Comparison of ENCODE assay signal across 12 cellular contexts in the genomic region with DNA sequence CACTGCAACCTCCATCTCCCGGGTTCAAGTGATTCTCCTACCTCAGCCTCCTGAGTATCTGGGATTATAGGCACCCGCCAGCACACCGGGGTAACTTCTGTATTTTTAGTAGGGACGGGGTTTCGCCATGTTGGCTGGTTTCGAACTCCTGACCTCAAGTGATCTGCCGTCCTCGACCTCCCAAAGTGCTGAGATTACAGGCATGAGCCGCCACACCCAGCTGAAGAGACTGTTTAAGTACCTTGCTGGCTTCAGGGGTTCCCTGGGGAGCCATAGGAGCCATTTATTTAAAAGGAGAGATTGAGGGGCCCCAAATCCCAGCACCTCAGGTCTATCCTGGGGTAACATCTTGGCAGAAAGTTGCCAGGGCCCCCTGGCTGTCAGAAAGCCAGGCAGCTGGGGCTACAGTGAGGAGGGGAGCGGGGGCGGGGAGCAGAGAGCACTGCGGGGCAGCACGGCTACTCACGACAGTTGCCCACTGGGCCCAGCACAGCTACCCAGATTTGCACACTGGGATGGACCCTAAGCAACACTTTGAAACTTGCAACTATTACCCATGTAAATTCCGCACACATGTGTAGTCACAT. TPM values are rescaled to one million over a fixed set of nuclear protein-coding genes. Genes with fewer than 3 reads are reported as not detected.
DNase-seq lines count a peak whose midpoint lies in the region; ATAC-seq and TF ChIP-seq lines count a peak whose summit lies in the region.
"Had no signal": no experiment of that assay in that cellular context is flagged by ENCODE, and none has a peak within 500 bp of the region (broad histone marks: within the 10 kb centered on the region; RNA-seq: fewer than 3 reads in every experiment).

No MANE protein-coding gene starts in this region.

- no peaks in the 10 kb centered on the region for H3K79me2 ChIP-seq in HCT116 (ENCODE audit: insufficient read depth, low read length)

- H3K9me2 ChIP-seq in HCT116 (ENCODE audit: insufficient read depth), result no peaks in the 10 kb centered on the region

- H2AFZ ChIP-seq in HCT116 (ENCODE audit: low read depth, low read length, poor library complexity, severe bottlenecking), result no peak overlapping the region

- no peak for DNase-seq in CD8-positive, alpha-beta memory T cell
- DNase-seq in HCT116 (ENCODE audit: low read depth, low spot score) (no peak), NCI-H146 (lab: John Stamatoyannopoulos, UW) (no peak), NCI-H510A (lab: John Stamatoyannopoulos, UW) (no peak)
- no peak for DNase-seq in activated T-helper 1 cell treated with anti-CD3 and anti-CD28 coated beads, Interleukin-12 subunit alpha, Interleukin-12 subunit beta, Interleukin-2, Interleukin-4 antibody, amounts not matched to agents 30 ng/mL and 10 ng/mL and 1 ng/mL, durations not matched to agents 14 hours and 24 hours and 36 hours (ENCODE audit: low spot score)
- DNase-seq in naive thymus-derived CD8-positive, alpha-beta T cell, result no peak
- DNase-seq: PC-3 had no signal

- H3K27me3 Mint-ChIP-seq in CD8-positive, alpha-beta memory T cell, result no peaks in the 10 kb centered on the region
- peaks cover 3% of the 10 kb centered on the region for H3K27me3 Mint-ChIP-seq in activated T-helper 1 cell treated with anti-CD3 and anti-CD28 coated beads, Interleukin-12 subunit alpha, Interleukin-12 subunit beta, Interleukin-2, Interleukin-4 antibody, amounts not matched to agents 30 ng/mL and 10 ng/mL and 1 ng/mL, durations not matched to agents 14 hours and 24 hours and 36 hours (ENCODE audit: insufficient read depth)
- no peaks in the 10 kb centered on the region for H3K27me3 Mint-ChIP-seq in naive thymus-derived CD8-positive, alpha-beta T cell

- TF ChIP-seq CTCF in HCT116 (IDR thresholded peaks at IDR 0.05 in 2 of 3, conservative IDR thresholded peaks at IDR 0.05 in 1 of 3; ENCODE audit: borderline replicate concordance in 1 of 3, insufficient read depth in 1 of 3, low read depth in 2 of 3, low read length in 2 of 3), result no peak

- peak overlapping the region; percentile 81 for H3K4me3 ChIP-seq in CD8-positive, alpha-beta memory T cell (ENCODE audit: low read length)
- no peak overlapping the region for H3K4me3 ChIP-seq in HCT116 (replicated peaks in 1 of 2; ENCODE audit: low read depth in 1 of 2, low read length in 2 of 2)

- BruUV-seq in HCT116 (replicated peaks; lab: Mats Ljungman, UMichigan), result no TSS peak

- H3K9me3 ChIP-seq in CD8-positive, alpha-beta memory T cell (ENCODE audit: low read length), result no peaks in the 10 kb centered on the region
- no peaks in the 10 kb centered on the region for H3K9me3 ChIP-seq in HCT116 (ENCODE audit: control insufficient read depth in 1 of 2, insufficient read depth in 1 of 2, low read depth in 1 of 2, low read length in 2 of 2)
- H3K9me3 ChIP-seq: body of pancreas, HAP-1, transverse colon had no signal

- H3K36me3 Mint-ChIP-seq in CD8-positive, alpha-beta memory T cell, result peaks cover 0 to 16% (median 0%) of the 10 kb centered on the region in 3 donors
- H3K36me3 Mint-ChIP-seq in activated T-helper 1 cell treated with anti-CD3 and anti-CD28 coated beads, Interleukin-12 subunit alpha, Interleukin-12 subunit beta, Interleukin-2, Interleukin-4 antibody, amounts not matched to agents 30 ng/mL and 10 ng/mL and 1 ng/mL, durations not matched to agents 14 hours and 24 hours and 36 hours (ENCODE audit: low read depth), result peaks cover 5% of the 10 kb centered on the region
- peaks cover 0 to 6% (median 4%) of the 10 kb centered on the region in 3 donors for H3K36me3 Mint-ChIP-seq in naive thymus-derived CD8-positive, alpha-beta T cell

- H3K36me3 ChIP-seq in CD8-positive, alpha-beta memory T cell (ENCODE audit: insufficient read depth, low read length), result peaks cover 7% of the 10 kb centered on the region
- H3K36me3 ChIP-seq in HCT116 (ENCODE audit: control insufficient read depth in 1 of 2, insufficient read depth in 2 of 2, low read length in 2 of 2), result no peaks in the 10 kb centered on the region
- H3K36me3 ChIP-seq: HAP-1, transverse colon had no signal

- H3K4me3 Mint-ChIP-seq in CD8-positive, alpha-beta memory T cell, result peak overlapping the region; percentile 80 to 94 (median 84)
- H3K4me3 Mint-ChIP-seq in activated T-helper 1 cell treated with anti-CD3 and anti-CD28 coated beads, Interleukin-12 subunit alpha, Interleukin-12 subunit beta, Interleukin-2, Interleukin-4 antibody, amounts not matched to agents 30 ng/mL and 10 ng/mL and 1 ng/mL, durations not matched to agents 14 hours and 24 hours and 36 hours, result peak overlapping the region; percentile 80
- peak overlapping the region; percentile 19 to 90 (median 79) for H3K4me3 Mint-ChIP-seq in naive thymus-derived CD8-positive, alpha-beta T cell

- intact Hi-C loops in HCT116 (cut with micrococcal nuclease), result no loop called here
- intact Hi-C loops in activated T-helper 1 cell treated with anti-CD3 and anti-CD28 coated beads, Interleukin-12 subunit alpha, Interleukin-12 subunit beta, Interleukin-2, Interleukin-4 antibody, amounts not matched to agents 30 ng/mL and 10 ng/mL and 1 ng/mL, durations not matched to agents 14 hours and 24 hours and 36 hours (cut with micrococcal nuclease), result no loop called here

- TF ChIP-seq POLR2A in HCT116 (IDR thresholded peaks at IDR 0.05; ENCODE audit: borderline replicate concordance, extremely low read depth, insufficient read depth, insufficient read length), result no peak

- no peaks in the 10 kb centered on the region for H3K9me3 Mint-ChIP-seq in CD8-positive, alpha-beta memory T cell
- no peaks in the 10 kb centered on the region for H3K9me3 Mint-ChIP-seq in activated T-helper 1 cell treated with anti-CD3 and anti-CD28 coated beads, Interleukin-12 subunit alpha, Interleukin-12 subunit beta, Interleukin-2, Interleukin-4 antibody, amounts not matched to agents 30 ng/mL and 10 ng/mL and 1 ng/mL, durations not matched to agents 14 hours and 24 hours and 36 hours
- H3K9me3 Mint-ChIP-seq in naive thymus-derived CD8-positive, alpha-beta T cell, result no peaks in the 10 kb centered on the region

- CTCF ChIA-PET in CD8-positive, alpha-beta memory T cell (lab: Charles Lee), result interaction anchor here (0.8 to 2.2 kb wide), 15 partner anchors 11 to 173 kb away, joined by 3 to 26 read pairs (median 4); a partner anchor contains a TSS
- CTCF ChIA-PET in HCT116 (lab: Charles Lee), result interaction anchor here (1.1 to 1.5 kb wide), 3 partner anchors 12 to 482 kb away, joined by 3 to 10 read pairs (median 4); no protein-coding TSS in a partner anchor

- POLR2A ChIA-PET in CD8-positive, alpha-beta memory T cell (lab: Charles Lee), result interaction anchor here (0.6 kb wide), 1 partner anchor 23 kb away, joined by 3 read pairs; no protein-coding TSS in a partner anchor
- POLR2A ChIA-PET in HCT116 (lab: Charles Lee), result no interaction called here
- POLR2A ChIA-PET in naive thymus-derived CD8-positive, alpha-beta T cell (lab: Charles Lee), result interaction anchor here (0.9 to 6.1 kb wide), 8 partner anchors 12 to 127 kb away, joined by 3 to 96 read pairs (median 6); a partner anchor contains a TSS

- no peaks in the 10 kb centered on the region for H4K20me1 ChIP-seq in HCT116 (ENCODE audit: insufficient read depth)

- H3K9ac ChIP-seq in HCT116 (ENCODE audit: low read length), result no peak overlapping the region

- RAD21 ChIA-PET in HCT116 (lab: Charles Lee; ENCODE audit: low non-redundant PET in 1 of 2, low total read pairs in 2 of 2, uncharacterized antibody in 2 of 2, unreplicated experiment in 2 of 2), result no interaction called here

- peaks cover 54% of the 10 kb centered on the region for H3K4me1 ChIP-seq in CD8-positive, alpha-beta memory T cell (ENCODE audit: insufficient read depth, low read length)
- peaks cover 25 to 40% of the 10 kb centered on the region in 2 experiments for H3K4me1 ChIP-seq in HCT116 (ENCODE audit: control insufficient read depth in 1 of 2, insufficient read depth in 2 of 2, low read length in 2 of 2)

- ATAC-seq in HCT116, result no peak
- no peak for ATAC-seq in naive thymus-derived CD8-positive, alpha-beta T cell
- ATAC-seq in GM18867 (IDR thresholded peaks at IDR 0.05; ENCODE audit: unreplicated experiment), result no peak
- ATAC-seq in GM21723 (IDR thresholded peaks at IDR 0.05; ENCODE audit: unreplicated experiment), result no peak
- ATAC-seq: body of pancreas had no signal

- peak overlapping the region in 7 of 8 donors; percentile 12 to 98 (median 76) for H3K27ac Mint-ChIP-seq in CD8-positive, alpha-beta memory T cell
- H3K27ac Mint-ChIP-seq in activated T-helper 1 cell treated with anti-CD3 and anti-CD28 coated beads, Interleukin-12 subunit alpha, Interleukin-12 subunit beta, Interleukin-2, Interleukin-4 antibody, amounts not matched to agents 30 ng/mL and 10 ng/mL and 1 ng/mL, durations not matched to agents 14 hours and 24 hours and 36 hours, result no peak overlapping the region
- peak overlapping the region in 7 of 10 donors; percentile 27 to 88 (median 38) for H3K27ac Mint-ChIP-seq in naive thymus-derived CD8-positive, alpha-beta T cell

- peak overlapping the region; percentile 100; the same call in 1 of the 2 replicates for H3K4me2 ChIP-seq in HCT116 (ENCODE audit: low read length)

- no peaks in the 10 kb centered on the region for H3K27me3 ChIP-seq in CD8-positive, alpha-beta memory T cell (ENCODE audit: insufficient read depth, low read length, poor library complexity, severe bottlenecking)
- no peaks in the 10 kb centered on the region for H3K27me3 ChIP-seq in HCT116 (ENCODE audit: insufficient read depth, low read length)
- H3K27me3 ChIP-seq: body of pancreas had no signal

- H3K4me1 Mint-ChIP-seq in CD8-positive, alpha-beta memory T cell, result peaks cover 28 to 67% (median 29%) of the 10 kb centered on the region in 3 donors
- H3K4me1 Mint-ChIP-seq in activated T-helper 1 cell treated with anti-CD3 and anti-CD28 coated beads, Interleukin-12 subunit alpha, Interleukin-12 subunit beta, Interleukin-2, Interleukin-4 antibody, amounts not matched to agents 30 ng/mL and 10 ng/mL and 1 ng/mL, durations not matched to agents 14 hours and 24 hours and 36 hours (ENCODE audit: low read depth), result peaks cover 38% of the 10 kb centered on the region
- H3K4me1 Mint-ChIP-seq in naive thymus-derived CD8-positive, alpha-beta T cell, result peaks cover 9 to 63% (median 39%) of the 10 kb centered on the region in 4 donors

- H3K27ac ChIP-seq in CD8-positive, alpha-beta memory T cell (ENCODE audit: low read depth, low read length), result no peak overlapping the region
- no peak overlapping the region for H3K27ac ChIP-seq in HCT116 (ENCODE audit: low read depth, low read length)

- TF ChIP-seq RAD21 in HCT116 (IDR thresholded peaks at IDR 0.05; ENCODE audit: low read depth), result no peak

RNA-seq across cellular contexts. Expression of a gene that starts 1.6 kb away (rescaled TPM):
- total RNA-seq in CD8-positive, alpha-beta memory T cell, result 1 to 10 TPM; 2.2 to 2.8 TPM
- polyA plus RNA-seq in CD8-positive, alpha-beta memory T cell, result 13.5 TPM
- total RNA-seq in HCT116 (2021; ENCODE audit: unreplicated experiment), result 2.2 TPM
- polyA plus RNA-seq in HCT116 (2012), result 1.8 and 2.3 TPM in 2 replicates
- total RNA-seq in activated T-helper 1 cell treated with anti-CD3 and anti-CD28 coated beads, Interleukin-12 subunit alpha, Interleukin-12 subunit beta, Interleukin-2, Interleukin-4 antibody, amounts not matched to agents 30 ng/mL and 10 ng/mL and 1 ng/mL, durations not matched to agents 14 hours and 24 hours and 36 hours, result 1.8 and 2.4 TPM in 2 replicates
- total RNA-seq in naive thymus-derived CD8-positive, alpha-beta T cell, result 1 to 10 TPM; 2.3 to 2.5 TPM
- polyA plus RNA-seq in naive thymus-derived CD8-positive, alpha-beta T cell, result 1 to 10 TPM; 3.3 to 6.1 (median 5.3) TPM

RNA-seq across cellular contexts. Expression of a gene that starts 21.5 kb away (rescaled TPM):
- 10 to 100 TPM; 51.7 to 56.2 TPM for total RNA-seq in CD8-positive, alpha-beta memory T cell
- polyA plus RNA-seq in CD8-positive, alpha-beta memory T cell, result 122 TPM
- 39.4 TPM for total RNA-seq in HCT116 (2021; ENCODE audit: unreplicated experiment)
- polyA plus RNA-seq in HCT116 (2012), result 21.5 and 22.1 TPM in 2 replicates
- total RNA-seq in activated T-helper 1 cell treated with anti-CD3 and anti-CD28 coated beads, Interleukin-12 subunit alpha, Interleukin-12 subunit beta, Interleukin-2, Interleukin-4 antibody, amounts not matched to agents 30 ng/mL and 10 ng/mL and 1 ng/mL, durations not matched to agents 14 hours and 24 hours and 36 hours, result 42.4 and 45.0 TPM in 2 replicates
- 100 to 1,000 TPM; 209 to 230 TPM for total RNA-seq in naive thymus-derived CD8-positive, alpha-beta T cell
- 100 to 1,000 TPM in 2 of 3 donors, 10 to 100 TPM in 1; 79.4 to 104 (median 101) TPM for polyA plus RNA-seq in naive thymus-derived CD8-positive, alpha-beta T cell

RNA-seq across cellular contexts. Expression of a gene that starts 21.6 kb away (rescaled TPM):
- 10 to 100 TPM; 68.6 to 69.0 TPM for total RNA-seq in CD8-positive, alpha-beta memory T cell
- 21.6 TPM for polyA plus RNA-seq in CD8-positive, alpha-beta memory T cell
- total RNA-seq in HCT116 (2021; ENCODE audit: unreplicated experiment), result 71.3 TPM
- polyA plus RNA-seq in HCT116 (2012), result 40.4 and 63.0 TPM in 2 replicates
- total RNA-seq in activated T-helper 1 cell treated with anti-CD3 and anti-CD28 coated beads, Interleukin-12 subunit alpha, Interleukin-12 subunit beta, Interleukin-2, Interleukin-4 antibody, amounts not matched to agents 30 ng/mL and 10 ng/mL and 1 ng/mL, durations not matched to agents 14 hours and 24 hours and 36 hours, result 66.3 and 74.7 TPM in 2 replicates
- total RNA-seq in naive thymus-derived CD8-positive, alpha-beta T cell, result 10 to 100 TPM; 28.7 to 31.5 TPM
- 10 to 100 TPM; 16.9 to 21.9 (median 19.0) TPM for polyA plus RNA-seq in naive thymus-derived CD8-positive, alpha-beta T cell

RNA-seq across cellular contexts. Expression of a gene that starts 21.8 kb away (rescaled TPM):
- total RNA-seq in CD8-positive, alpha-beta memory T cell, result 10 to 100 TPM; 58.0 to 59.7 TPM
- polyA plus RNA-seq in CD8-positive, alpha-beta memory T cell, result 25.6 TPM
- total RNA-seq in HCT116 (2021; ENCODE audit: unreplicated experiment), result 119 TPM
- 97.0 and 141 TPM in 2 replicates for polyA plus RNA-seq in HCT116 (2012)
- total RNA-seq in activated T-helper 1 cell treated with anti-CD3 and anti-CD28 coated beads, Interleukin-12 subunit alpha, Interleukin-12 subunit beta, Interleukin-2, Interleukin-4 antibody, amounts not matched to agents 30 ng/mL and 10 ng/mL and 1 ng/mL, durations not matched to agents 14 hours and 24 hours and 36 hours, result 88.8 and 90.0 TPM in 2 replicates
- total RNA-seq in naive thymus-derived CD8-positive, alpha-beta T cell, result 10 to 100 TPM; 40.2 to 42.7 TPM
- 10 to 100 TPM; 14.4 to 20.4 (median 18.5) TPM for polyA plus RNA-seq in naive thymus-derived CD8-positive, alpha-beta T cell

RNA-seq across cellular contexts. Expression of a gene that starts 33.8 kb away (rescaled TPM):
- 100 to 1,000 TPM; 208 to 237 TPM for total RNA-seq in CD8-positive, alpha-beta memory T cell
- polyA plus RNA-seq in CD8-positive, alpha-beta memory T cell, result 1,129 TPM
- 321 TPM for total RNA-seq in HCT116 (2021; ENCODE audit: unreplicated experiment)
- polyA plus RNA-seq in HCT116 (2012), result 329 and 359 TPM in 2 replicates
- total RNA-seq in activated T-helper 1 cell treated with anti-CD3 and anti-CD28 coated beads, Interleukin-12 subunit alpha, Interleukin-12 subunit beta, Interleukin-2, Interleukin-4 antibody, amounts not matched to agents 30 ng/mL and 10 ng/mL and 1 ng/mL, durations not matched to agents 14 hours and 24 hours and 36 hours, result 218 and 219 TPM in 2 replicates
- total RNA-seq in naive thymus-derived CD8-positive, alpha-beta T cell, result 100 to 1,000 TPM; 231 to 235 TPM
- polyA plus RNA-seq in naive thymus-derived CD8-positive, alpha-beta T cell, result 100 to 1,000 TPM; 625 to 787 (median 649) TPM
- total RNA-seq: PC-3 had no signal
